ENCODE assay signal across 8 cellular contexts in genomic region chr18:50880108-50880465, GRCh38. TPM values are rescaled to one million over a fixed set of nuclear protein-coding genes. Genes with fewer than 3 reads are reported as not detected.
DNase-seq lines count a peak whose midpoint lies in the region; ATAC-seq and TF ChIP-seq lines count a peak whose summit lies in the region.

No MANE protein-coding gene starts in this region.

- H3K27me3 ChIP-seq in SJSA1 (replicated peaks): no peaks in the 10 kb centered on the region

- CTCF ChIA-PET in activated naive CD4-positive, alpha-beta T cell treated with anti-CD3 and anti-CD28 coated beads, Interleukin-2, amount 10 ng/mL, durations not matched to agents 7 days and 5 days (lab: Charles Lee): interaction anchor here (1.0 kb wide), 1 partner anchor 148 kb away, joined by 3 read pairs; no protein-coding TSS in a partner anchor

- H3K27ac ChIP-seq in SJSA1: no peak overlapping the region

- no peaks in the 10 kb centered on the region for H3K9me3 ChIP-seq in SJSA1 (replicated peaks)

- H3K9me3 Mint-ChIP-seq in activated naive CD4-positive, alpha-beta T cell treated with anti-CD3 and anti-CD28 coated beads, Interleukin-2, amount 10 ng/mL, durations not matched to agents 7 days and 5 days: no peaks in the 10 kb centered on the region
- H3K9me3 Mint-ChIP-seq in stimulated activated effector memory CD8-positive, alpha-beta T cell treated with anti-CD3 and anti-CD28 coated beads, Interleukin-12 subunit alpha, Interleukin-12 subunit beta, amount 100 ng/mL, for 72 hours: no peaks in the 10 kb centered on the region

- no peak for ATAC-seq in stimulated activated effector memory CD8-positive, alpha-beta T cell treated with anti-CD3 and anti-CD28 coated beads, Interleukin-12 subunit alpha, Interleukin-12 subunit beta, amount 100 ng/mL, for 72 hours
- ATAC-seq in activated CD4-positive, CD25-positive, alpha-beta regulatory T cell treated with anti-CD3 and anti-CD28 coated beads, Interleukin-2, amount 50 U/mL, for 24 hours: no peak

- H3K36me3 Mint-ChIP-seq in activated naive CD4-positive, alpha-beta T cell treated with anti-CD3 and anti-CD28 coated beads, Interleukin-2, amount 10 ng/mL, durations not matched to agents 7 days and 5 days: peaks cover 13% of the 10 kb centered on the region
- H3K36me3 Mint-ChIP-seq in stimulated activated effector memory CD8-positive, alpha-beta T cell treated with anti-CD3 and anti-CD28 coated beads, Interleukin-12 subunit alpha, Interleukin-12 subunit beta, amount 100 ng/mL, for 72 hours: peaks cover 18% of the 10 kb centered on the region

- TF ChIP-seq CTCF in fibroblast of villous mesenchyme (IDR thresholded peaks at IDR 0.05; ENCODE audit: insufficient read depth, low read depth, low read length): no peak

- peaks cover 4% of the 10 kb centered on the region; the same call in 1 of the 2 replicates for H3K36me3 ChIP-seq in SJSA1

- peak overlapping the region; percentile 99 for H3K4me3 Mint-ChIP-seq in activated naive CD4-positive, alpha-beta T cell treated with anti-CD3 and anti-CD28 coated beads, Interleukin-2, amount 10 ng/mL, durations not matched to agents 7 days and 5 days
- H3K4me3 Mint-ChIP-seq in stimulated activated effector memory CD8-positive, alpha-beta T cell treated with anti-CD3 and anti-CD28 coated beads, Interleukin-12 subunit alpha, Interleukin-12 subunit beta, amount 100 ng/mL, for 72 hours: peak overlapping the region; percentile 92

- H3K27me3 Mint-ChIP-seq in activated naive CD4-positive, alpha-beta T cell treated with anti-CD3 and anti-CD28 coated beads, Interleukin-2, amount 10 ng/mL, durations not matched to agents 7 days and 5 days: no peaks in the 10 kb centered on the region

- H3K4me1 ChIP-seq in SJSA1 (replicated peaks): peaks cover 7% of the 10 kb centered on the region

- H3K4me3 ChIP-seq in SJSA1 (peak overlapping the region; percentile 87), fibroblast of villous mesenchyme (ENCODE audit: low read depth, low read length) (peak overlapping the region; percentile 84)

- DNase-seq in activated naive CD4-positive, alpha-beta T cell treated with anti-CD3 and anti-CD28 coated beads, Interleukin-2, amount 10 ng/mL, durations not matched to agents 7 days and 5 days: no peak
- DNase-seq in activated naive CD4-positive, alpha-beta T cell treated with Interleukin-2 at 50 U/mL for 16 hours: no peak
- DNase-seq in SJSA1 (ENCODE audit: low read depth in 1 of 2, low spot score in 2 of 2): no peak
- DNase-seq in fibroblast of villous mesenchyme (ENCODE audit: low read depth): no peak
- no peak for DNase-seq in stimulated activated effector memory CD8-positive, alpha-beta T cell treated with anti-CD3 and anti-CD28 coated beads, Interleukin-12 subunit alpha, Interleukin-12 subunit beta, amount 100 ng/mL, for 72 hours (ENCODE audit: low spot score in 2 of 2)
- no peak for DNase-seq in RPMI8226
- no peak for DNase-seq in NCI-H2029 treated with DMSO at 0.1 percent for 48 hours (lab: John Stamatoyannopoulos, UW)

- H3K27ac Mint-ChIP-seq in activated naive CD4-positive, alpha-beta T cell treated with anti-CD3 and anti-CD28 coated beads, Interleukin-2, amount 10 ng/mL, durations not matched to agents 7 days and 5 days: peak overlapping the region; percentile 99
- H3K27ac Mint-ChIP-seq in stimulated activated effector memory CD8-positive, alpha-beta T cell treated with anti-CD3 and anti-CD28 coated beads, Interleukin-12 subunit alpha, Interleukin-12 subunit beta, amount 100 ng/mL, for 72 hours: peak overlapping the region; percentile 97

- peaks cover 42% of the 10 kb centered on the region for H3K4me1 Mint-ChIP-seq in activated naive CD4-positive, alpha-beta T cell treated with anti-CD3 and anti-CD28 coated beads, Interleukin-2, amount 10 ng/mL, durations not matched to agents 7 days and 5 days
- H3K4me1 Mint-ChIP-seq in stimulated activated effector memory CD8-positive, alpha-beta T cell treated with anti-CD3 and anti-CD28 coated beads, Interleukin-12 subunit alpha, Interleukin-12 subunit beta, amount 100 ng/mL, for 72 hours: peaks cover 26% of the 10 kb centered on the region

RNA-seq across cellular contexts. Expression of gene ME2, which starts 1.2 kb away (rescaled TPM):
- 45.0 and 49.2 TPM in 2 replicates for total RNA-seq in SJSA1 (2014; rRNA removed; shearing (Covaris generic))
- 27.1 and 38.9 TPM in 2 replicates for total RNA-seq in fibroblast of villous mesenchyme
